Comparison of ENCODE assay signal across 1 cellular context in the genomic region with DNA sequence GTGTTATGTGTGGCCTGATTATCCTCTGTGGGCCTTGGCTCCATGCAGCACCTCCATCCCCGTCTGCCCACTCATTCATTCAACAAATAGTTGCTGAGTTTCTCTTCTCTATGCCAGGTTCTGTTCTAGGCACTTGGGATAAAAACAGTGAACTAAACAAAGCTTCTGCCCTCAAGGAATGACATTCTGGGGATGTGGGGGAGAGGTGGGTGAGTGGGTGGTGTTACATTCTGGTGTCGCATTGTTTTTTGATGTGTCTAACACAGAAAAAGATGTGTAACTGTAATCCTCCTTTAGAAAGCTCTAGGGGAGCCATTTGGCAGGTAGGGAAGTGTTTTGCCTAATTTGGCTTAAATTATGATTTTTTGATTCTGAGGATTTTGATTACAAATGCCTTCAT.
TF ChIP-seq lines count a peak whose summit lies in the region.

No MANE protein-coding gene starts in this region.

TF ChIP-seq in SK-N-SH, 30 proteins besides CTCF, POLR2A, EP300 and RAD21 (continued from another document):
- TF ChIP-seq, protein P1, sequence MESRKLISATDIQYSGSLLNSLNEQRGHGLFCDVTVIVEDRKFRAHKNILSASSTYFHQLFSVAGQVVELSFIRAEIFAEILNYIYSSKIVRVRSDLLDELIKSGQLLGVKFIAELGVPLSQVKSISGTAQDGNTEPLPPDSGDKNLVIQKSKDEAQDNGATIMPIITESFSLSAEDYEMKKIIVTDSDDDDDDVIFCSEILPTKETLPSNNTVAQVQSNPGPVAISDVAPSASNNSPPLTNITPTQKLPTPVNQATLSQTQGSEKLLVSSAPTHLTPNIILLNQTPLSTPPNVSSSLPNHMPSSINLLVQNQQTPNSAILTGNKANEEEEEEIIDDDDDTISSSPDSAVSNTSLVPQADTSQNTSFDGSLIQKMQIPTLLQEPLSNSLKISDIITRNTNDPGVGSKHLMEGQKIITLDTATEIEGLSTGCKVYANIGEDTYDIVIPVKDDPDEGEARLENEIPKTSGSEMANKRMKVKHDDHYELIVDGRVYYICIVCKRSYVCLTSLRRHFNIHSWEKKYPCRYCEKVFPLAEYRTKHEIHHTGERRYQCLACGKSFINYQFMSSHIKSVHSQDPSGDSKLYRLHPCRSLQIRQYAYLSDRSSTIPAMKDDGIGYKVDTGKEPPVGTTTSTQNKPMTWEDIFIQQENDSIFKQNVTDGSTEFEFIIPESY (IDR thresholded peaks at IDR 0.05; ENCODE audit: borderline replicate concordance, low read depth) = no peak
- TF ChIP-seq POLR2AphosphoS5 (IDR thresholded peaks at IDR 0.05; ENCODE audit: low read depth, low read length) = no peak
- no peak for TF ChIP-seq GATA2 (CRISPR knock-in tag; IDR thresholded peaks at IDR 0.05)
- TF ChIP-seq FOXM1 (IDR thresholded peaks at IDR 0.05; ENCODE audit: low read depth) = no peak
- TF ChIP-seq, protein P2, sequence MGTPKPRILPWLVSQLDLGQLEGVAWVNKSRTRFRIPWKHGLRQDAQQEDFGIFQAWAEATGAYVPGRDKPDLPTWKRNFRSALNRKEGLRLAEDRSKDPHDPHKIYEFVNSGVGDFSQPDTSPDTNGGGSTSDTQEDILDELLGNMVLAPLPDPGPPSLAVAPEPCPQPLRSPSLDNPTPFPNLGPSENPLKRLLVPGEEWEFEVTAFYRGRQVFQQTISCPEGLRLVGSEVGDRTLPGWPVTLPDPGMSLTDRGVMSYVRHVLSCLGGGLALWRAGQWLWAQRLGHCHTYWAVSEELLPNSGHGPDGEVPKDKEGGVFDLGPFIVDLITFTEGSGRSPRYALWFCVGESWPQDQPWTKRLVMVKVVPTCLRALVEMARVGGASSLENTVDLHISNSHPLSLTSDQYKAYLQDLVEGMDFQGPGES (IDR thresholded peaks at IDR 0.05; ENCODE audit: low read depth, low read length) = no peak
- no peak for TF ChIP-seq NRF1 (IDR thresholded peaks at IDR 0.05; ENCODE audit: low read depth, low read length)
- TF ChIP-seq TCF12 (IDR thresholded peaks at IDR 0.05) = no peak
- no peak for TF ChIP-seq RFX5 (IDR thresholded peaks at IDR 0.05; ENCODE audit: low read length)
- TF ChIP-seq, protein P3, sequence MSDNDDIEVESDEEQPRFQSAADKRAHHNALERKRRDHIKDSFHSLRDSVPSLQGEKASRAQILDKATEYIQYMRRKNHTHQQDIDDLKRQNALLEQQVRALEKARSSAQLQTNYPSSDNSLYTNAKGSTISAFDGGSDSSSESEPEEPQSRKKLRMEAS (IDR thresholded peaks at IDR 0.05; ENCODE audit: low read depth) = no peak
- no peak for TF ChIP-seq ELF1 (IDR thresholded peaks at IDR 0.05)
- no peak for TF ChIP-seq RXRA (IDR thresholded peaks at IDR 0.05; ENCODE audit: borderline replicate concordance, low read depth)
- TF ChIP-seq NFIC (IDR thresholded peaks at IDR 0.05; ENCODE audit: borderline replicate concordance) = no peak
- no peak for TF ChIP-seq RCOR1 (IDR thresholded peaks at IDR 0.05; ENCODE audit: low read length)
TF ChIP-seq in SK-N-SH: peak in this region for 0.
